8 cellular contexts compared by ENCODE assay signal in the genomic region with DNA sequence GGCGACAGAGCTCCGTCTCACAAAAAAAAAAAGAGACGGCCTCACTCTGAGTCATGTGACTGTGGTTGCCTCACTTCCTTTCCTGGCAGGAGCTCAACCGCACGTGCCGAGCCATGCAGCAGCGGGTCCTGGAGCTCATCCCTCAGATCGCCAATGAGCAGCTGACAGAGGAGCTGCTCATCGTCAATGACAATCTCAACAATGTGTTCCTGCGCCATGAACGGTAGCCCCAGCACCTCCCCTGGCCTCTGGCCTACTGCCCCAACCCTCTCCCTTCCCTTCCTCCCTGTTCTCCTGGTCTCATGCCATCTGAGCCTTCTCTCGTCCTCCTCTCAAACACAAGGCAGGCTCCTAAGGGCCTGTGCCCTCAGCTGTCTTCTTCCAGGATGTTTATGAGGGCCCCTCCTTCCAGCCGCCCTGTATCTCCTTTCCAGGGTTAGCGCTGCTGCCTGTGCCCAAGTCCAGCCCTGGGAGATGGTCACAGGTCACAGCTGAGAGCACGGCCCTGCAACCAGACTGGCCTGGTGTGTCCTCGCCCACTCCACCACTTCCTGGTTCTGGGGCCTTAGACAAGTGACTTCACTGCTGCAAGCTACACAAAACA. TPM values are rescaled to one million over a fixed set of nuclear protein-coding genes. Genes with fewer than 3 reads are reported as not detected.
DNase-seq lines count a peak whose midpoint lies in the region; ATAC-seq, FAIRE-seq and TF ChIP-seq lines count a peak whose summit lies in the region.

No MANE protein-coding gene starts in this region.

- H3K4me1 ChIP-seq in stomach = peaks cover 15 to 31% (median 21%) of the 10 kb centered on the region in 4 donors

- peak overlapping the region in 4 of 5 donors; percentile 60 to 79 (median 72) for H3K27ac ChIP-seq in stomach

- no peaks in the 10 kb centered on the region for H3K4me1 Mint-ChIP-seq in mesothelial cell of epicardium

- H3K4me3 ChIP-seq in HFF-Myc (replicated peaks; ENCODE audit: low read depth, low read length) (no peak overlapping the region), bronchial epithelial cell (ENCODE audit: low read depth, low read length) (no peak overlapping the region), stomach (no peak overlapping the region)

- no peak for ATAC-seq in HG03108 (IDR thresholded peaks at IDR 0.05; ENCODE audit: unreplicated experiment)
- no peak for ATAC-seq in HG03354 (IDR thresholded peaks at IDR 0.05; ENCODE audit: poor library complexity, severe bottlenecking, unreplicated experiment)

- no peaks in the 10 kb centered on the region for H3K9me3 ChIP-seq in stomach

- H3K27me3 ChIP-seq in bronchial epithelial cell (ENCODE audit: control insufficient read depth, insufficient read depth, low read length) (no peaks in the 10 kb centered on the region), stomach (no peaks in the 10 kb centered on the region)

- peaks cover 23% of the 10 kb centered on the region for H3K36me3 Mint-ChIP-seq in mesothelial cell of epicardium

- no peaks in the 10 kb centered on the region for H3K9me3 Mint-ChIP-seq in mesothelial cell of epicardium

- no peaks in the 10 kb centered on the region for H3K27me3 Mint-ChIP-seq in mesothelial cell of epicardium (ENCODE audit: low read depth)

- H3K27ac Mint-ChIP-seq in mesothelial cell of epicardium = peak overlapping the region; percentile 34

- no peak overlapping the region for H3K4me3 Mint-ChIP-seq in mesothelial cell of epicardium

- FAIRE-seq in bronchial epithelial cell (lab: Jason Lieb, UNC) = no peak

- peak; percentile 67 for DNase-seq in HFF-Myc (ENCODE audit: extremely low read depth, low read depth)
- DNase-seq in UCSD-AML1 (lab: John Stamatoyannopoulos, UW; ENCODE audit: unreplicated experiment) = peak; percentile 63
- peak; percentile 17 for DNase-seq in bronchial epithelial cell (ENCODE audit: low read depth)
- no peak for DNase-seq in mesothelial cell of epicardium (ENCODE audit: low spot score in 2 of 2, unreplicated experiment in 2 of 2)
- peak; percentile 63 for DNase-seq in stomach
- DNase-seq in amniotic stem cell (lab: John Stamatoyannopoulos, UW) = no peak

- H3K36me3 ChIP-seq in bronchial epithelial cell (ENCODE audit: control insufficient read depth, insufficient read depth, low read length) = peaks cover 29% of the 10 kb centered on the region
- H3K36me3 ChIP-seq in stomach = peaks cover 73 to 94% (median 92%) of the 10 kb centered on the region in 4 donors

- TF ChIP-seq EP300 in stomach (IDR thresholded peaks at IDR 0.05) = peak; percentile 25

- TF ChIP-seq POLR2A in stomach (IDR thresholded peaks at IDR 0.05) = no peak

- intact Hi-C loops in stomach (cut with DNase I; ENCODE audit: low total_unique reads) = no loop called here

- 50 to 71% (median 62%) methylated on average over 12 to 16 of the region's 16 CpGs for WGBS in stomach, 5 donors

- TF ChIP-seq CTCF in HFF-Myc (IDR thresholded peaks at IDR 0.05; ENCODE audit: low read depth, low read length, missing control alignments) (no peak), bronchial epithelial cell (IDR thresholded peaks at IDR 0.05; ENCODE audit: insufficient read depth, low read length, severe bottlenecking) (no peak), mesothelial cell of epicardium (IDR thresholded peaks at IDR 0.05; ENCODE audit: unreplicated experiment) (no peak), stomach (IDR thresholded peaks at IDR 0.05) (no peak)

RNA-seq across cellular contexts. Expression of a gene that starts 30.7 kb away (rescaled TPM):
- total RNA-seq in bronchial epithelial cell (22.6 and 28.0 TPM in 2 replicates), mesothelial cell of epicardium (41.4 to 46.0 TPM (median 44.2 TPM) in 3 replicates), stomach (100 to 1,000 TPM in 1 of 5 donors, 10 to 100 TPM in 4; 17.3 to 150 (median 51.3) TPM)
- polyA plus RNA-seq in stomach = 10 to 100 TPM; 29.3 to 32.7 (median 30.1) TPM

RNA-seq across cellular contexts. Expression of a gene that starts 50.5 kb away (rescaled TPM):
- total RNA-seq in bronchial epithelial cell (3.9 and 5.2 TPM in 2 replicates), mesothelial cell of epicardium (1.6 to 2.8 TPM (median 1.6 TPM) in 3 replicates), stomach (10 to 100 TPM in 2 of 5 donors, 1 to 10 TPM in 2, not detected in 1; 2.2 to 23.3 (median 9.2) TPM)
- 100 to 1,000 TPM in 1 of 3 donors, 10 to 100 TPM in 1, 1 to 10 TPM in 1; 6.5 to 106 (median 21.5) TPM for polyA plus RNA-seq in stomach

Comparison
In these comparisons a context has a peak if more than half of its experiments do, and no peak if none do; other contexts are left out.
1. DNase-seq: peak in HFF-Myc (single experiment), UCSD-AML1 (single experiment), bronchial epithelial cell (single experiment) and stomach (single experiment); none in mesothelial cell of epicardium (0 of 2) and amniotic stem cell (single experiment).